In the genomic region with DNA sequence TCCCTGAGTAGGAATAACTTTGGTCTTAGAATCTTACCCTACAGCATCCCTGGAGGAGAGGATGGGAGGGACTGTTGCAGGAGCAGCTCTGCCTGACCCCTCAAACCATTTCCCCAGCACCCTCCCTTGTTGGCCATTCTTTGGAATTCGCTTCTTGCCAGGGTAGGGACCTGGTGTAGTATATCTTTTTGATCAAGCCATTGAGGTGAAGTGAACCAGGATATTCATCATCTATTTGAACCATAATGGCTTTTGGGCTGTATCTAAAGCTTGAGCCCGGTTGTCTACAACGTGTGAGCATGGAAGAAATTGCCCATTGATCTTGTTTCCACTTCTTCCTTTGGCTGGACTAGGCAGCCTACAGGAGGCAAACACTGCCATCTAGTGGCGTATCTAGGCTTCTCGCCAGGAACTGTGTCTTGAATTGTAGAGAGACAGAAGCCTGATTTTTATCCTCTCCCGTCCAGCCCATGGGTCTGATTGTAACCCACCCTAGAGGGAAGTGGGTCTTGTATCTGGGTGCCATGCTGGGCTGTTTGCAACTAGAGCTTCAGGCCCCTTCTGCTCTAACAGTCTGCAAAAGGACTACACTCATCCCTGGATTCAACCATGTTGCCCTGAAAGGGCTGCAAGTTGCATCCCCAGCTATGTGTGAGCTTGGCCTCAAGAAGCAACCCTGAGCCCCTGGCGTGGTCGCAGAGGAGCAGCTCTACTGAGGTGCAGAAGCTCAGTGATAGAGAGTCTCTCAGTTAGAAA, we compare ENCODE assay signal across 1 cellular context.
TF ChIP-seq lines count a peak whose summit lies in the region.

No MANE protein-coding gene starts in this region.

TF ChIP-seq in Ishikawa, 13 proteins besides CTCF, POLR2A, EP300 and RAD21 (continued from another document):
- TF ChIP-seq, protein P1, sequence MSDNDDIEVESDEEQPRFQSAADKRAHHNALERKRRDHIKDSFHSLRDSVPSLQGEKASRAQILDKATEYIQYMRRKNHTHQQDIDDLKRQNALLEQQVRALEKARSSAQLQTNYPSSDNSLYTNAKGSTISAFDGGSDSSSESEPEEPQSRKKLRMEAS (IDR thresholded peaks at IDR 0.05) = no peak
- TF ChIP-seq CREB1 (IDR thresholded peaks at IDR 0.05; ENCODE audit: low read depth) (no peak), TEAD4 (IDR thresholded peaks at IDR 0.05) (no peak), FOXM1 (IDR thresholded peaks at IDR 0.05; ENCODE audit: borderline replicate concordance, low read depth) (no peak)
